11 cellular contexts compared by ENCODE assay signal in genomic region chr1:111202366-111202706, GRCh38. TPM values are rescaled to one million over a fixed set of nuclear protein-coding genes. Genes with fewer than 3 reads are reported as not detected.
DNase-seq lines count a peak whose midpoint lies in the region; ATAC-seq lines count a peak whose summit lies in the region.
"Had no signal": no experiment of that assay in that cellular context is flagged by ENCODE, and none has a peak within 500 bp of the region (broad histone marks: within the 10 kb centered on the region; RNA-seq: fewer than 3 reads in every experiment).

No MANE protein-coding gene starts in this region.

- ATAC-seq in activated CD8-positive, alpha-beta memory T cell treated with anti-CD3 and anti-CD28 coated beads, Interleukin-2, amount 10 ng/mL, durations not matched to agents 7 days and 5 days = no peak
- no peak for ATAC-seq in HG03439 (IDR thresholded peaks at IDR 0.05; ENCODE audit: unreplicated experiment)
- ATAC-seq in HG02840 (IDR thresholded peaks at IDR 0.05; ENCODE audit: low FRiP score, unreplicated experiment) = no peak
- ATAC-seq: right lobe of liver had no signal

- peak overlapping the region in 1 of 5 donors; percentile 16 for H3K9ac ChIP-seq in subcutaneous abdominal adipose tissue (ENCODE audit: low read length in 5 of 5)

- POLR2A ChIA-PET in activated CD4-positive, alpha-beta memory T cell treated with anti-CD3 and anti-CD28 coated beads, Interleukin-2, amount 10 ng/mL, durations not matched to agents 7 days and 5 days (lab: Charles Lee) = interaction anchor here (4.6 to 14.7 kb wide), 3 partner anchors 13 to 328 kb away, joined by 24 to 590 read pairs (median 60); partner anchors contain the start of gene CD53

- H3K36me3 Mint-ChIP-seq in activated CD8-positive, alpha-beta memory T cell treated with anti-CD3 and anti-CD28 coated beads, Interleukin-2, amount 10 ng/mL, durations not matched to agents 7 days and 5 days = peaks cover 33% of the 10 kb centered on the region
- peaks cover 31% of the 10 kb centered on the region for H3K36me3 Mint-ChIP-seq in activated CD4-positive, alpha-beta memory T cell treated with anti-CD3 and anti-CD28 coated beads, Interleukin-2, amount 10 ng/mL, durations not matched to agents 7 days and 5 days (ENCODE audit: low read depth)

- peaks cover 61% of the 10 kb centered on the region for H3K4me1 Mint-ChIP-seq in activated CD8-positive, alpha-beta memory T cell treated with anti-CD3 and anti-CD28 coated beads, Interleukin-2, amount 10 ng/mL, durations not matched to agents 7 days and 5 days
- peaks cover 60% of the 10 kb centered on the region for H3K4me1 Mint-ChIP-seq in activated CD4-positive, alpha-beta memory T cell treated with anti-CD3 and anti-CD28 coated beads, Interleukin-2, amount 10 ng/mL, durations not matched to agents 7 days and 5 days

- no peaks in the 10 kb centered on the region for H3K27me3 ChIP-seq in subcutaneous abdominal adipose tissue (ENCODE audit: control insufficient read depth in 5 of 5, insufficient read depth in 4 of 5, low read length in 5 of 5)
- H3K27me3 ChIP-seq: right lobe of liver had no signal

- H3K27ac Mint-ChIP-seq in activated CD8-positive, alpha-beta memory T cell treated with anti-CD3 and anti-CD28 coated beads, Interleukin-2, amount 10 ng/mL, durations not matched to agents 7 days and 5 days = peak overlapping the region; percentile 97
- H3K27ac Mint-ChIP-seq in activated CD4-positive, alpha-beta memory T cell treated with anti-CD3 and anti-CD28 coated beads, Interleukin-2, amount 10 ng/mL, durations not matched to agents 7 days and 5 days = peak overlapping the region; percentile 93

- CTCF ChIA-PET in activated CD8-positive, alpha-beta memory T cell treated with anti-CD3 and anti-CD28 coated beads, Interleukin-2, amount 10 ng/mL, durations not matched to agents 7 days and 5 days (lab: Charles Lee) = interaction anchor here (1.1 to 15.0 kb wide), 2 partner anchors 20 to 67 kb away, joined by 3 to 392 read pairs; partner anchors contain the start of gene CHI3L2
- CTCF ChIA-PET in activated CD4-positive, alpha-beta memory T cell treated with anti-CD3 and anti-CD28 coated beads, Interleukin-2, amount 10 ng/mL, durations not matched to agents 7 days and 5 days (lab: Charles Lee) = interaction anchor here (10.6 kb wide), 1 partner anchor 15 kb away, joined by 275 read pairs; no protein-coding TSS in a partner anchor

- peak overlapping the region; percentile 97 for H3K4me3 Mint-ChIP-seq in activated CD8-positive, alpha-beta memory T cell treated with anti-CD3 and anti-CD28 coated beads, Interleukin-2, amount 10 ng/mL, durations not matched to agents 7 days and 5 days
- H3K4me3 Mint-ChIP-seq in activated CD4-positive, alpha-beta memory T cell treated with anti-CD3 and anti-CD28 coated beads, Interleukin-2, amount 10 ng/mL, durations not matched to agents 7 days and 5 days = peak overlapping the region; percentile 96

- no peaks in the 10 kb centered on the region for H3K27me3 Mint-ChIP-seq in activated CD8-positive, alpha-beta memory T cell treated with anti-CD3 and anti-CD28 coated beads, Interleukin-2, amount 10 ng/mL, durations not matched to agents 7 days and 5 days
- peaks cover 9% of the 10 kb centered on the region for H3K27me3 Mint-ChIP-seq in activated CD4-positive, alpha-beta memory T cell treated with anti-CD3 and anti-CD28 coated beads, Interleukin-2, amount 10 ng/mL, durations not matched to agents 7 days and 5 days

- no peak overlapping the region for H3K4me3 ChIP-seq in subcutaneous abdominal adipose tissue (ENCODE audit: low read depth in 1 of 5, low read length in 5 of 5)

- no peaks in the 10 kb centered on the region for H3K9me3 ChIP-seq in subcutaneous abdominal adipose tissue (ENCODE audit: control insufficient read depth in 5 of 5, low read length in 5 of 5)
- H3K9me3 ChIP-seq: right lobe of liver had no signal

- peaks cover 0 to 63% (median 45%) of the 10 kb centered on the region in 5 donors for H3K4me1 ChIP-seq in subcutaneous abdominal adipose tissue (ENCODE audit: control insufficient read depth in 5 of 5, insufficient read depth in 5 of 5, low read length in 5 of 5)

- DNase-seq in activated CD8-positive, alpha-beta memory T cell treated with anti-CD3 and anti-CD28 coated beads, Interleukin-2, amount 10 ng/mL, durations not matched to agents 7 days and 5 days = no peak
- DNase-seq in activated CD8-positive, alpha-beta memory T cell treated with anti-CD3 and anti-CD28 coated beads, Interleukin-2, amount 50 U/mL, for 48 hours = no peak
- no peak for DNase-seq in activated CD4-positive, alpha-beta memory T cell treated with anti-CD3 and anti-CD28 coated beads, Interleukin-2, amount 10 ng/mL, durations not matched to agents 7 days and 5 days
- peak; percentile 16 for DNase-seq in kidney tubule cell (ENCODE audit: low spot score)
- DNase-seq in GF-D8 (lab: John Stamatoyannopoulos, UW) = no peak
- DNase-seq: activated gamma-delta T cell, NCI-H526 treated with DMSO at 0.1 percent for 48 hours, right lobe of liver had no signal

- H3K9me3 Mint-ChIP-seq in activated CD8-positive, alpha-beta memory T cell treated with anti-CD3 and anti-CD28 coated beads, Interleukin-2, amount 10 ng/mL, durations not matched to agents 7 days and 5 days (ENCODE audit: low read depth) = no peaks in the 10 kb centered on the region
- H3K9me3 Mint-ChIP-seq in activated CD4-positive, alpha-beta memory T cell treated with anti-CD3 and anti-CD28 coated beads, Interleukin-2, amount 10 ng/mL, durations not matched to agents 7 days and 5 days = no peaks in the 10 kb centered on the region

- H3K36me3 ChIP-seq in subcutaneous abdominal adipose tissue (ENCODE audit: control insufficient read depth in 5 of 5, insufficient read depth in 5 of 5, low read length in 5 of 5) = no peaks in the 10 kb centered on the region

- peak overlapping the region; percentile 66 for H3K27ac ChIP-seq in subcutaneous abdominal adipose tissue (ENCODE audit: low read depth, low read length)

RNA-seq across cellular contexts. Expression of gene DENND2D, which starts 1.9 kb away (rescaled TPM):
- total RNA-seq in activated CD8-positive, alpha-beta memory T cell treated with anti-CD3 and anti-CD28 coated beads, Interleukin-2, amount 10 ng/mL, durations not matched to agents 7 days and 5 days = 100 to 1,000 TPM; 187 to 209 TPM
- total RNA-seq in activated CD4-positive, alpha-beta memory T cell treated with anti-CD3 and anti-CD28 coated beads, Interleukin-2, amount 10 ng/mL, durations not matched to agents 7 days and 5 days = 100 to 1,000 TPM; 207 to 210 TPM

RNA-seq across cellular contexts. Expression of gene CHI3L2, which starts 25.2 kb away (rescaled TPM):
- 10 to 100 TPM in 1 of 2 experiments, 1 to 10 TPM in 1; 6.7 to 13.0 TPM for total RNA-seq in activated CD8-positive, alpha-beta memory T cell treated with anti-CD3 and anti-CD28 coated beads, Interleukin-2, amount 10 ng/mL, durations not matched to agents 7 days and 5 days
- 1 to 10 TPM; 8.5 to 9.0 TPM for total RNA-seq in activated CD4-positive, alpha-beta memory T cell treated with anti-CD3 and anti-CD28 coated beads, Interleukin-2, amount 10 ng/mL, durations not matched to agents 7 days and 5 days
